10 cellular contexts compared by ENCODE assay signal in the genomic region with DNA sequence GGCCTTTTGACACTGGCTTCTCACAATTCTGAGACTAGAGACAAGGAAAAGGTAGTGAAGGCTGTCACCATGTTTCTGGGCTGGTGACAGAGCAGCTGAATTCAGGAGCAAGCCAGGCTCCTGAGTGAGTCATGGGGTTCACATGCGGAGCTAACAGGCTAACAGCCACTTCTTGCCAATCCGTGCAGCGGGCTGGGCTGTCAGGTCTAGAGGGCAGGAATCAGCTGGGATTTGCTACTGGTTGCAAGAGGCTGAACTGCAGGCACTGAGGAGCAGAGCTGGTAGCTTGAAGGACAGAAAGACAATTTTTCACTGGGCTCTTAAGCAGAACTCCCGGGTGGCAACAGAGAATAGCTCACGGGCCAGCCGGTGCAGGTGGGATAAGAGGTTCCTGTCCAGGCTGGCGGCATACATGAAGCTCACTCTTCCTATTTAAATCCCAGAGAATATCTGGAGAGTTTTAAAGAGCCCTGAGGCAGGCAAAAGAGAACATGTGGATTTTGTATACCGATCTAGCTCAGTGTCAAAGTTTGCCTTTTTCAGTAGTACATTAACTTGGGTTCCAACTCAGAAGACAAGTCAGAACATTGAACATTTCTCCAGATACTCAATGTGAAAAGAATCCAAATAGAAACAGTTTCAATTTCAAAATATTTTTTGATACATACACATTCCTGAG. TPM values are rescaled to one million over a fixed set of nuclear protein-coding genes. Genes with fewer than 3 reads are reported as not detected.
DNase-seq lines count a peak whose midpoint lies in the region; ATAC-seq and TF ChIP-seq lines count a peak whose summit lies in the region.
"Had no signal": no experiment of that assay in that cellular context is flagged by ENCODE, and none has a peak within 500 bp of the region (broad histone marks: within the 10 kb centered on the region; RNA-seq: fewer than 3 reads in every experiment).

No MANE protein-coding gene starts in this region.

- H3K27me3 Mint-ChIP-seq in HFFc6 (ENCODE audit: insufficient read depth) = no peaks in the 10 kb centered on the region
- peaks cover 43% of the 10 kb centered on the region for H3K27me3 Mint-ChIP-seq in T-helper 17 cell

- H3K9me3 Mint-ChIP-seq in HFFc6 = no peaks in the 10 kb centered on the region

- no peaks in the 10 kb centered on the region for H3K79me2 ChIP-seq in smooth muscle cell (ENCODE audit: low read depth)

- DNase-seq in HFFc6 = peak; percentile 69
- peak; percentile 25 for DNase-seq in colonic mucosa
- peak; percentile 44 for DNase-seq in kidney epithelial cell (ENCODE audit: low read depth)
- peak; percentile 6 for DNase-seq in smooth muscle cell (lab: John Stamatoyannopoulos, UW; ENCODE audit: unreplicated experiment)
- DNase-seq in T-helper 17 cell = no peak
- DNase-seq in activated naive CD4-positive, alpha-beta T cell (lab: John Stamatoyannopoulos, UW) = no peak
- DNase-seq: activated effector memory CD4-positive, alpha-beta T cell treated with Interleukin-2 at 50 U/mL for 16 hours had no signal

- peak overlapping the region; percentile 80 for H3K4me2 ChIP-seq in smooth muscle cell

- peak overlapping the region; percentile 29; the same call in 1 of the 2 replicates for H3K27ac Mint-ChIP-seq in HFFc6
- no peak overlapping the region for H3K27ac Mint-ChIP-seq in T-helper 17 cell

- H2AFZ ChIP-seq in smooth muscle cell (ENCODE audit: low read depth) = no peak overlapping the region

- H3K4me3 ChIP-seq in colonic mucosa (no peak overlapping the region), kidney epithelial cell (ENCODE audit: low read depth, low read length) (no peak overlapping the region), smooth muscle cell (peak overlapping the region; percentile 49)

- H3K27ac ChIP-seq in colonic mucosa (no peak overlapping the region), smooth muscle cell (ENCODE audit: low read depth) (peak overlapping the region; percentile 79)
- H3K27ac ChIP-seq: HL-60 had no signal

- H3K9ac ChIP-seq in colonic mucosa (ENCODE audit: low read depth in 2 of 2, low read length in 2 of 2) (no peak overlapping the region), smooth muscle cell (ENCODE audit: low read depth) (no peak overlapping the region)

- no peaks in the 10 kb centered on the region for H3K4me1 ChIP-seq in colonic mucosa
- peaks cover 15% of the 10 kb centered on the region for H3K4me1 ChIP-seq in smooth muscle cell (ENCODE audit: low read depth)

- H3F3A ChIP-seq in smooth muscle cell (ENCODE audit: low read depth) = no peaks in the 10 kb centered on the region

- H3K27me3 ChIP-seq in colonic mucosa (no peaks in the 10 kb centered on the region), kidney epithelial cell (ENCODE audit: control insufficient read depth, insufficient read depth, low read length) (no peaks in the 10 kb centered on the region), smooth muscle cell (ENCODE audit: low read depth) (no peaks in the 10 kb centered on the region)

- ATAC-seq in T-helper 17 cell = no peak
- ATAC-seq in GM21447 (IDR thresholded peaks at IDR 0.05; ENCODE audit: unreplicated experiment) = no peak
- no peak for ATAC-seq in HG02970 (IDR thresholded peaks at IDR 0.05; ENCODE audit: low FRiP score, unreplicated experiment)

- TF ChIP-seq CTCF in HFFc6 (IDR thresholded peaks at IDR 0.05) = no peak
- TF ChIP-seq CTCF in colonic mucosa (IDR thresholded peaks at IDR 0.05) = no peak
- TF ChIP-seq CTCF in kidney epithelial cell (IDR thresholded peaks at IDR 0.05; ENCODE audit: insufficient read depth, low read length, poor library complexity, severe bottlenecking) = no peak
- TF ChIP-seq CTCF in smooth muscle cell (IDR thresholded peaks at IDR 0.05; ENCODE audit: borderline replicate concordance, insufficient read depth, poor library complexity, severe bottlenecking) = no peak

- peaks cover 31% of the 10 kb centered on the region for H3K4me1 Mint-ChIP-seq in HFFc6 (ENCODE audit: low read depth)
- H3K4me1 Mint-ChIP-seq in T-helper 17 cell = peaks cover 2% of the 10 kb centered on the region

- H3K36me3 Mint-ChIP-seq in HFFc6 (ENCODE audit: low read depth) = no peaks in the 10 kb centered on the region
- no peaks in the 10 kb centered on the region for H3K36me3 Mint-ChIP-seq in T-helper 17 cell (ENCODE audit: low read depth)

- intact Hi-C loops in colonic mucosa (cut with DNase I) = loop anchor here (10.0 kb wide), 2 partner anchors 142 to 1022 kb away; no protein-coding TSS in a partner anchor

- 52% methylated on average over 8 of the region's 8 CpGs for WGBS in smooth muscle cell (ENCODE audit: low lambda C conversion rate)

- H4K20me1 ChIP-seq in smooth muscle cell (ENCODE audit: low read depth) = no peaks in the 10 kb centered on the region

- H3K9me3 ChIP-seq in colonic mucosa = no peaks in the 10 kb centered on the region
- no peaks in the 10 kb centered on the region for H3K9me3 ChIP-seq in smooth muscle cell (replicated peaks; ENCODE audit: low read depth)
- no peaks in the 10 kb centered on the region for H3K9me3 ChIP-seq in T-helper 17 cell (ENCODE audit: control insufficient read depth, low read length, poor library complexity, severe bottlenecking)

- peak overlapping the region; percentile 86; the same call in 1 of the 2 replicates for H3K4me3 Mint-ChIP-seq in HFFc6
- no peak overlapping the region for H3K4me3 Mint-ChIP-seq in T-helper 17 cell

- H3K36me3 ChIP-seq in colonic mucosa = no peaks in the 10 kb centered on the region
- no peaks in the 10 kb centered on the region for H3K36me3 ChIP-seq in kidney epithelial cell (ENCODE audit: control insufficient read depth, insufficient read depth, low read length)
- H3K36me3 ChIP-seq in smooth muscle cell (ENCODE audit: low read depth) = no peaks in the 10 kb centered on the region

RNA-seq across cellular contexts. Expression of a gene that starts 1.2 kb away (rescaled TPM):
- total RNA-seq in HFFc6 (2021; fragmentation: NEBNext Ultra II Directional; extraction: Animal tissue kit (Norgen Biotek cat#: 25700)) = 1 to 10 TPM in 4 of 6 experiments, under 1 TPM in 2; 0.31 to 4.0 (median 3.1) TPM
- total RNA-seq in colonic mucosa (1 to 10 TPM; 2.9 to 3.7 TPM), kidney epithelial cell (0.33 and 0.82 TPM in 2 replicates), smooth muscle cell (9.5 and 13.2 TPM in 2 replicates), T-helper 17 cell (not detected)
- polyA plus RNA-seq in smooth muscle cell = 4.3 and 4.6 TPM in 2 replicates

Comparison
In these comparisons a context has a peak if more than half of its experiments do, and no peak if none do; other contexts are left out.
1. DNase-seq: peak in HFFc6 (single experiment), colonic mucosa (single experiment), kidney epithelial cell (single experiment) and smooth muscle cell (single experiment); none in T-helper 17 cell (0 of 3) and activated naive CD4-positive, alpha-beta T cell (0 of 4).